ENCODE assay signal across 9 cellular contexts in genomic region chr6:37155394-37156312, GRCh38. TPM values are rescaled to one million over a fixed set of nuclear protein-coding genes. Genes with fewer than 3 reads are reported as not detected.
DNase-seq lines count a peak whose midpoint lies in the region; ATAC-seq and TF ChIP-seq lines count a peak whose summit lies in the region.
"Had no signal": no experiment of that assay in that cellular context is flagged by ENCODE, and none has a peak within 500 bp of the region (broad histone marks: within the 10 kb centered on the region; RNA-seq: fewer than 3 reads in every experiment).

No MANE protein-coding gene starts in this region.

- H3K4me1 Mint-ChIP-seq in activated CD4-positive, alpha-beta T cell treated with anti-CD3 and anti-CD28 coated beads, Interleukin-2, amount 10 ng/mL, durations not matched to agents 7 days and 5 days: peaks cover 24% of the 10 kb centered on the region

- H3K36me3 ChIP-seq in mucosa of descending colon (ENCODE audit: low read depth) (no peaks in the 10 kb centered on the region), upper lobe of right lung (no peaks in the 10 kb centered on the region)
- H3K36me3 ChIP-seq: SJSA1 had no signal

- ATAC-seq in GM19025 (IDR thresholded peaks at IDR 0.05; ENCODE audit: low read depth, unreplicated experiment) (peak; percentile 91), HG02973 (IDR thresholded peaks at IDR 0.05; ENCODE audit: unreplicated experiment) (peak; percentile 93), mucosa of descending colon (peak; percentile 74), upper lobe of right lung (no peak)

- H3K9me3 Mint-ChIP-seq in activated CD4-positive, alpha-beta T cell treated with anti-CD3 and anti-CD28 coated beads, Interleukin-2, amount 10 ng/mL, durations not matched to agents 7 days and 5 days: no peaks in the 10 kb centered on the region

- peaks cover 18% of the 10 kb centered on the region for H3K4me1 ChIP-seq in mucosa of descending colon (ENCODE audit: low read depth)
- peaks cover 3% of the 10 kb centered on the region for H3K4me1 ChIP-seq in upper lobe of right lung

- no peaks in the 10 kb centered on the region for H3K9me3 ChIP-seq in mucosa of descending colon
- H3K9me3 ChIP-seq in upper lobe of right lung: no peaks in the 10 kb centered on the region
- H3K9me3 ChIP-seq: SJSA1 had no signal

- DNase-seq in activated CD4-positive, alpha-beta T cell treated with anti-CD3 and anti-CD28 coated beads, Interleukin-2, amount 10 ng/mL, durations not matched to agents 7 days and 5 days: peak; percentile 22
- DNase-seq in mucosa of descending colon: peak in 1 of 3 donors; percentile 56
- DNase-seq in KBM-7: no peak
- no peak for DNase-seq in upper lobe of right lung
- DNase-seq in DMS79 treated with DMSO at 0.1 percent for 48 hours (lab: John Stamatoyannopoulos, UW): no peak
- no peak for DNase-seq in NCI-H1048 (lab: John Stamatoyannopoulos, UW)

- peak overlapping the region; percentile 22 for H3K27ac Mint-ChIP-seq in activated CD4-positive, alpha-beta T cell treated with anti-CD3 and anti-CD28 coated beads, Interleukin-2, amount 10 ng/mL, durations not matched to agents 7 days and 5 days

- intact Hi-C loops in mucosa of descending colon (cut with DNase I, micrococcal nuclease): no loop called here
- intact Hi-C loops in upper lobe of right lung (cut with DNase I): no loop called here

- no peaks in the 10 kb centered on the region for H3K36me3 Mint-ChIP-seq in activated CD4-positive, alpha-beta T cell treated with anti-CD3 and anti-CD28 coated beads, Interleukin-2, amount 10 ng/mL, durations not matched to agents 7 days and 5 days (ENCODE audit: low read depth)

- CTCF ChIA-PET in activated CD4-positive, alpha-beta T cell treated with anti-CD3 and anti-CD28 coated beads, Interleukin-2, amount 10 ng/mL, durations not matched to agents 7 days and 5 days (lab: Charles Lee): interaction anchor here (1.3 to 1.5 kb wide), 2 partner anchors 17 to 21 kb away, joined by 3 to 4 read pairs; no protein-coding TSS in a partner anchor

- no peak overlapping the region for H3K4me3 Mint-ChIP-seq in activated CD4-positive, alpha-beta T cell treated with anti-CD3 and anti-CD28 coated beads, Interleukin-2, amount 10 ng/mL, durations not matched to agents 7 days and 5 days

- H3K4me3 ChIP-seq in mucosa of descending colon (no peak overlapping the region), upper lobe of right lung (no peak overlapping the region)
- H3K4me3 ChIP-seq: SJSA1 had no signal

- H3K27me3 Mint-ChIP-seq in activated CD4-positive, alpha-beta T cell treated with anti-CD3 and anti-CD28 coated beads, Interleukin-2, amount 10 ng/mL, durations not matched to agents 7 days and 5 days: no peaks in the 10 kb centered on the region

- in situ Hi-C loops in KBM-7 (cut with MboI; ENCODE audit: low pct_unique_long_range_greater_than_20kb, low sequenced_read_pairs): no loop called here

- H3K27ac ChIP-seq in upper lobe of right lung: no peak overlapping the region
- H3K27ac ChIP-seq: SJSA1 had no signal

- TF ChIP-seq CTCF in mucosa of descending colon (IDR thresholded peaks at IDR 0.05) (no peak), upper lobe of right lung (IDR thresholded peaks at IDR 0.05) (no peak)

- POLR2A ChIA-PET in activated CD4-positive, alpha-beta T cell treated with anti-CD3 and anti-CD28 coated beads, Interleukin-2, amount 10 ng/mL, durations not matched to agents 7 days and 5 days (lab: Charles Lee): no interaction called here

- H3K27me3 ChIP-seq in upper lobe of right lung: no peaks in the 10 kb centered on the region
- H3K27me3 ChIP-seq: SJSA1 had no signal

RNA-seq across cellular contexts. Expression of gene PIM1, which starts 14.3 kb away (rescaled TPM):
- total RNA-seq in activated CD4-positive, alpha-beta T cell treated with anti-CD3 and anti-CD28 coated beads, Interleukin-2, amount 10 ng/mL, durations not matched to agents 7 days and 5 days: 100 to 1,000 TPM; 393 to 412 TPM
- total RNA-seq in mucosa of descending colon (10 to 100 TPM; 36.9 to 84.1 (median 56.0) TPM), upper lobe of right lung (55.3 TPM)
